8 cellular contexts compared by ENCODE assay signal in the genomic region with DNA sequence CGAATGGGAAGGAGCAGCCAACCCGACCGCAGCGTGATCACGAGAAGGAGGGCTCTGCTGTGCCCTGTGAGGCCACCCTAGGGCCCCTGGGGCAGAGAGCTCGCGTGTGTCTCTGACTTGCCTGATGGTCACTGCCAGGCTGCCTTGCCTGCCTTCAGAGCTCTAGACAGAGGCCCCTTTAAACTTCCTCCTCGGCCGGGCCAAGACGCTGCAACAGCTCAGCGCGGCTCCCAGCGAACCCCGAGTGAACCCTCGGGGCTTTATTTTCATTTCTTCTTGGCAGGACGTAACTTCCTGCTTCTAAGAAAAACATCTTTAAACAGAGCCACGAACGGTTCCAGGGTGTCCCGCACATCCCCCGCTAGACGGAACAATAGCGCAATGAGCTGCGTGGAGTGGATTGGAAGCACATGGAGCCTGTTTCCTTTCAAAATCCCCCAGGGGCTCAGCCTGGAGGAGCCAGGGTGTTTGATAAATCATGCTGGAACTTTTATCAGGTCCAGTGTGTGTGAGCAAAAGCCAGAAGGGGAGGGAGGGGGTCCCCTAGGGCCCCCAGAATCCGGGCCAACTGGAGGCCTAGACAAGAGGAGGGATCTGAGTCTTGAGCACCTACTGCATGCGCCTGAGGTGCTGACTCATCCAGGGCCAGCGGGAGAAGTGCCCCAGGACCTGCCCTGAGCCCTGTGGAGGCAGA.
DNase-seq lines count a peak whose midpoint lies in the region; ATAC-seq, FAIRE-seq and TF ChIP-seq lines count a peak whose summit lies in the region.

No MANE protein-coding gene starts in this region.

- H3K27me3 Mint-ChIP-seq in IgD-negative memory B cell = peaks cover 28% of the 10 kb centered on the region
- peaks cover 2% of the 10 kb centered on the region for H3K27me3 Mint-ChIP-seq in activated CD8-positive, alpha-beta T cell treated with anti-CD3 and anti-CD28 coated beads, Interleukin-2, amount 10 ng/mL, durations not matched to agents 7 days and 5 days (ENCODE audit: low read depth)
- H3K27me3 Mint-ChIP-seq in naive thymus-derived CD4-positive, alpha-beta T cell = peaks cover 0 to 9% (median 0%) of the 10 kb centered on the region in 5 donors

- no peak overlapping the region for H3K4me3 ChIP-seq in endothelial cell of umbilical vein (replicated peaks in 1 of 3; ENCODE audit: insufficient read depth in 1 of 3, low read depth in 1 of 3, low read length in 3 of 3)
- peak overlapping the region; percentile 71 for H3K4me3 ChIP-seq in naive thymus-derived CD4-positive, alpha-beta T cell (ENCODE audit: low read length)
- H3K4me3 ChIP-seq in tibial artery = peak overlapping the region; percentile 36 to 47

- no peaks in the 10 kb centered on the region for H3K9me1 ChIP-seq in endothelial cell of umbilical vein (replicated peaks; ENCODE audit: control insufficient read depth, extremely low read depth, insufficient read depth, low read length)

- H3K27me3 ChIP-seq in endothelial cell of umbilical vein (ENCODE audit: control insufficient read depth in 2 of 2, insufficient read depth in 2 of 2, low read length in 2 of 2) = no peaks in the 10 kb centered on the region
- no peaks in the 10 kb centered on the region for H3K27me3 ChIP-seq in naive thymus-derived CD4-positive, alpha-beta T cell (ENCODE audit: control insufficient read depth in 2 of 2, insufficient read depth in 2 of 2, low read length in 2 of 2)
- H3K27me3 ChIP-seq in tibial artery = no peaks in the 10 kb centered on the region

- CTCF ChIA-PET in activated CD8-positive, alpha-beta T cell treated with anti-CD3 and anti-CD28 coated beads, Interleukin-2, amount 10 ng/mL, durations not matched to agents 7 days and 5 days (lab: Charles Lee) = interaction anchor here (1.1 to 3.1 kb wide), 10 partner anchors 9 to 148 kb away, joined by 3 to 23 read pairs (median 4); no protein-coding TSS in a partner anchor
- CTCF ChIA-PET in endothelial cell of umbilical vein (lab: Charles Lee) = interaction anchor here (0.9 to 1.2 kb wide), 2 partner anchors 12 to 14 kb away, joined by 3 read pairs; no protein-coding TSS in a partner anchor
- CTCF ChIA-PET in naive thymus-derived CD4-positive, alpha-beta T cell (lab: Charles Lee) = interaction anchor here (0.7 to 3.2 kb wide), 7 partner anchors 22 to 146 kb away, joined by 3 to 26 read pairs (median 5); no protein-coding TSS in a partner anchor

- POLR2A ChIA-PET in activated CD8-positive, alpha-beta T cell treated with anti-CD3 and anti-CD28 coated beads, Interleukin-2, amount 10 ng/mL, durations not matched to agents 7 days and 5 days (lab: Charles Lee) = interaction anchor here (0.6 to 1.8 kb wide), 4 partner anchors 10 to 145 kb away, joined by 3 to 8 read pairs (median 4); no protein-coding TSS in a partner anchor
- POLR2A ChIA-PET in endothelial cell of umbilical vein (lab: Charles Lee) = no interaction called here
- POLR2A ChIA-PET in naive thymus-derived CD4-positive, alpha-beta T cell (lab: Charles Lee) = interaction anchor here (0.8 to 3.6 kb wide), 17 partner anchors 8 to 146 kb away, joined by 3 to 22 read pairs (median 4); no protein-coding TSS in a partner anchor

- peak overlapping the region; percentile 73 to 90 (median 82) for H3K4me3 Mint-ChIP-seq in IgD-negative memory B cell
- H3K4me3 Mint-ChIP-seq in activated CD8-positive, alpha-beta T cell treated with anti-CD3 and anti-CD28 coated beads, Interleukin-2, amount 10 ng/mL, durations not matched to agents 7 days and 5 days = peak overlapping the region; percentile 75
- H3K4me3 Mint-ChIP-seq in naive thymus-derived CD4-positive, alpha-beta T cell = peak overlapping the region; percentile 79 to 93 (median 92)

- TF ChIP-seq CTCF in endothelial cell of umbilical vein (IDR thresholded peaks at IDR 0.05; ENCODE audit: extremely low read depth in 1 of 2, insufficient read depth in 1 of 2, low read depth in 1 of 2, low read length in 2 of 2) = no peak
- no peak for TF ChIP-seq CTCF in tibial artery (IDR thresholded peaks at IDR 0.05)

- BruUV-seq in endothelial cell of umbilical vein (replicated peaks; lab: Mats Ljungman, UMichigan) = no TSS peak

- intact Hi-C loops in endothelial cell of umbilical vein (cut with micrococcal nuclease) = no loop called here
- intact Hi-C loops in naive thymus-derived CD4-positive, alpha-beta T cell (cut with micrococcal nuclease) = loop anchor here (1.0 to 10.0 kb wide), 8 partner anchors 40 to 145 kb away; a partner anchor contains a TSS
- intact Hi-C loops in tibial artery (cut with DNase I; ENCODE audit: low total_unique reads) = no loop called here

- H3K4me1 ChIP-seq in endothelial cell of umbilical vein (ENCODE audit: control insufficient read depth, extremely low read depth, insufficient read depth, low read length) = no peaks in the 10 kb centered on the region
- peaks cover 12 to 23% of the 10 kb centered on the region in 2 donors for H3K4me1 ChIP-seq in naive thymus-derived CD4-positive, alpha-beta T cell (ENCODE audit: control insufficient read depth in 2 of 2, insufficient read depth in 2 of 2, low read length in 2 of 2)
- peaks cover 0 to 29% (median 23%) of the 10 kb centered on the region in 4 donors for H3K4me1 ChIP-seq in tibial artery

- no peak for TF ChIP-seq POLR2A in endothelial cell of umbilical vein (IDR thresholded peaks at IDR 0.05; ENCODE audit: low read depth, low read length)

- DNase-seq in activated CD8-positive, alpha-beta T cell treated with anti-CD3 and anti-CD28 coated beads, Interleukin-2, amount 10 ng/mL, durations not matched to agents 7 days and 5 days = peak; percentile 59
- DNase-seq in endothelial cell of umbilical vein (ENCODE audit: low read depth, low spot score) (peak; percentile 11), tibial artery (peak; percentile 84 to 90), SK-N-DZ (ENCODE audit: low spot score) (no peak)
- peak; percentile 41 to 80 (median 68) for DNase-seq in naive thymus-derived CD4-positive, alpha-beta T cell

- H3K36me3 ChIP-seq in endothelial cell of umbilical vein (ENCODE audit: control insufficient read depth in 2 of 2, extremely low read depth in 1 of 2, insufficient read depth in 2 of 2, low read length in 2 of 2) = no peaks in the 10 kb centered on the region
- H3K36me3 ChIP-seq in naive thymus-derived CD4-positive, alpha-beta T cell (ENCODE audit: control insufficient read depth in 2 of 3, insufficient read depth in 3 of 3, low read length in 3 of 3) = no peaks in the 10 kb centered on the region
- H3K36me3 ChIP-seq in tibial artery = no peaks in the 10 kb centered on the region

- dilution Hi-C loops in endothelial cell of umbilical vein (cut with MboI; ENCODE audit: extremely low pct_ligation_motif_present, low sequenced_read_pairs) = no loop called here

- H3K9me3 ChIP-seq in endothelial cell of umbilical vein (replicated peaks; ENCODE audit: control insufficient read depth, insufficient read depth, low read length) (no peaks in the 10 kb centered on the region), tibial artery (no peaks in the 10 kb centered on the region)
- no peaks in the 10 kb centered on the region for H3K9me3 ChIP-seq in naive thymus-derived CD4-positive, alpha-beta T cell (ENCODE audit: control insufficient read depth in 2 of 3, low read length in 3 of 3)

- no peak overlapping the region for H3K4me2 ChIP-seq in endothelial cell of umbilical vein (ENCODE audit: insufficient read depth, low read length)

- peak; percentile 85 for ATAC-seq in activated CD8-positive, alpha-beta T cell treated with anti-CD3 and anti-CD28 coated beads, Interleukin-2, amount 10 ng/mL, durations not matched to agents 7 days and 5 days
- ATAC-seq in naive thymus-derived CD4-positive, alpha-beta T cell = peak; percentile 82
- ATAC-seq in HG03025 (IDR thresholded peaks at IDR 0.05; ENCODE audit: low FRiP score, unreplicated experiment) = no peak
- no peak for ATAC-seq in HG03460 (IDR thresholded peaks at IDR 0.05; ENCODE audit: unreplicated experiment)

- no peak overlapping the region for H3K9ac ChIP-seq in endothelial cell of umbilical vein (replicated peaks; ENCODE audit: extremely low read depth, insufficient read depth, low read length)

- H3K27ac ChIP-seq in endothelial cell of umbilical vein (ENCODE audit: insufficient read depth, low read depth, low read length) = no peak overlapping the region
- peak overlapping the region; percentile 77 for H3K27ac ChIP-seq in naive thymus-derived CD4-positive, alpha-beta T cell (ENCODE audit: low read depth, low read length)
- H3K27ac ChIP-seq in tibial artery = peak overlapping the region; percentile 69 to 81

- peaks cover 0 to 5% (median 2%) of the 10 kb centered on the region in 3 donors for H3K9me3 Mint-ChIP-seq in IgD-negative memory B cell
- no peaks in the 10 kb centered on the region for H3K9me3 Mint-ChIP-seq in activated CD8-positive, alpha-beta T cell treated with anti-CD3 and anti-CD28 coated beads, Interleukin-2, amount 10 ng/mL, durations not matched to agents 7 days and 5 days (ENCODE audit: insufficient read depth)
- H3K9me3 Mint-ChIP-seq in naive thymus-derived CD4-positive, alpha-beta T cell = peaks cover 0 to 16% (median under 1%) of the 10 kb centered on the region in 11 donors

- peak overlapping the region; percentile 35 for H2AFZ ChIP-seq in endothelial cell of umbilical vein (ENCODE audit: low read depth, low read length)

- no peak for FAIRE-seq in endothelial cell of umbilical vein (lab: Jason Lieb, UNC)

- H4K20me1 ChIP-seq in endothelial cell of umbilical vein (replicated peaks; ENCODE audit: control insufficient read depth, extremely low read depth, insufficient read depth, low read length) = no peaks in the 10 kb centered on the region

- peak overlapping the region in 2 of 3 donors; percentile 30 to 58 for H3K27ac Mint-ChIP-seq in IgD-negative memory B cell
- peak overlapping the region; percentile 90 for H3K27ac Mint-ChIP-seq in activated CD8-positive, alpha-beta T cell treated with anti-CD3 and anti-CD28 coated beads, Interleukin-2, amount 10 ng/mL, durations not matched to agents 7 days and 5 days
- peak overlapping the region; percentile 84 to 100 (median 99) for H3K27ac Mint-ChIP-seq in naive thymus-derived CD4-positive, alpha-beta T cell

- peaks cover 6 to 10% (median 8%) of the 10 kb centered on the region in 3 donors for H3K4me1 Mint-ChIP-seq in IgD-negative memory B cell
- peaks cover 24% of the 10 kb centered on the region for H3K4me1 Mint-ChIP-seq in activated CD8-positive, alpha-beta T cell treated with anti-CD3 and anti-CD28 coated beads, Interleukin-2, amount 10 ng/mL, durations not matched to agents 7 days and 5 days (ENCODE audit: low read depth)
- H3K4me1 Mint-ChIP-seq in naive thymus-derived CD4-positive, alpha-beta T cell = peaks cover 19 to 43% (median 28%) of the 10 kb centered on the region in 7 donors

- no peaks in the 10 kb centered on the region for H3K36me3 Mint-ChIP-seq in IgD-negative memory B cell
- H3K36me3 Mint-ChIP-seq in activated CD8-positive, alpha-beta T cell treated with anti-CD3 and anti-CD28 coated beads, Interleukin-2, amount 10 ng/mL, durations not matched to agents 7 days and 5 days (ENCODE audit: low read depth) = peaks cover 2% of the 10 kb centered on the region
- H3K36me3 Mint-ChIP-seq in naive thymus-derived CD4-positive, alpha-beta T cell = peaks cover 0 to 3% (median 0%) of the 10 kb centered on the region in 5 donors

- no peaks in the 10 kb centered on the region for H3K79me2 ChIP-seq in endothelial cell of umbilical vein (ENCODE audit: control insufficient read depth, insufficient read depth, low read length)

TF ChIP-seq in endothelial cell of umbilical vein, 7 proteins besides CTCF, POLR2A, EP300 and RAD21 (continues in another document):
- TF ChIP-seq POLR2AphosphoS5 (IDR thresholded peaks at IDR 0.05; ENCODE audit: insufficient read depth, low read depth, low read length) = no peak

Comparison
In these comparisons a context has a peak if more than half of its experiments do, and no peak if none do; other contexts are left out.
1. H3K27ac Mint-ChIP-seq: peak in every context shown above with its lines; median percentile 99 in naive thymus-derived CD4-positive, alpha-beta T cell; 90 in activated CD8-positive, alpha-beta T cell treated with anti-CD3 and anti-CD28 coated beads, Interleukin-2, amount 10 ng/mL, durations not matched to agents 7 days and 5 days; 44 in IgD-negative memory B cell.
2. ATAC-seq: peak in activated CD8-positive, alpha-beta T cell treated with anti-CD3 and anti-CD28 coated beads, Interleukin-2, amount 10 ng/mL, durations not matched to agents 7 days and 5 days (single experiment) and naive thymus-derived CD4-positive, alpha-beta T cell (single experiment); none in HG03025 (single experiment) and HG03460 (single experiment).
3. H3K4me3 ChIP-seq: peak in naive thymus-derived CD4-positive, alpha-beta T cell (single experiment) and tibial artery (2 of 2); none in endothelial cell of umbilical vein (0 of 3).
4. intact Hi-C loops: an anchor here in naive thymus-derived CD4-positive, alpha-beta T cell (1.0 to 10.0 kb wide); none called in endothelial cell of umbilical vein and tibial artery.
5. Peak in every context shown above with its lines, with median percentiles within 50 percentile points of each other: H3K4me3 Mint-ChIP-seq.